8 cellular contexts compared by ENCODE assay signal in genomic region chr7:114026486-114027089, GRCh38.
DNase-seq lines count a peak whose midpoint lies in the region; ATAC-seq, FAIRE-seq and TF ChIP-seq lines count a peak whose summit lies in the region.

No MANE protein-coding gene starts in this region.

- no peak overlapping the region for H3K9ac ChIP-seq in astrocyte (ENCODE audit: low read length)

- H3K4me1 ChIP-seq in astrocyte (ENCODE audit: insufficient read depth, low read length) (no peaks in the 10 kb centered on the region), upper lobe of right lung (no peaks in the 10 kb centered on the region)

- H3K4me3 Mint-ChIP-seq in astrocyte (ENCODE audit: unreplicated experiment) = no peak overlapping the region

- H3K4me3 ChIP-seq in astrocyte (ENCODE audit: insufficient read depth, low read depth, low read length) (no peak overlapping the region), upper lobe of right lung (no peak overlapping the region)

- H3K4me1 Mint-ChIP-seq in astrocyte (ENCODE audit: low read depth, unreplicated experiment) = no peaks in the 10 kb centered on the region

- H3K27ac ChIP-seq in astrocyte (ENCODE audit: low read depth, low read length) (no peak overlapping the region), upper lobe of right lung (no peak overlapping the region)

- H3K9me3 Mint-ChIP-seq in astrocyte (ENCODE audit: unreplicated experiment) = no peaks in the 10 kb centered on the region

- intact Hi-C loops in upper lobe of right lung (cut with DNase I) = loop anchor here (10.0 kb wide), 1 partner anchor 1818 kb away; no protein-coding TSS in a partner anchor

- H3K79me2 ChIP-seq in astrocyte (ENCODE audit: insufficient read depth, low read length) = no peaks in the 10 kb centered on the region

- H3K36me3 Mint-ChIP-seq in astrocyte (ENCODE audit: low read depth, unreplicated experiment) = no peaks in the 10 kb centered on the region

- H3K27me3 ChIP-seq in astrocyte (ENCODE audit: insufficient read depth, low read length) (no peaks in the 10 kb centered on the region), upper lobe of right lung (no peaks in the 10 kb centered on the region)

- H3K36me3 ChIP-seq in astrocyte (ENCODE audit: insufficient read depth, low read length) (no peaks in the 10 kb centered on the region), upper lobe of right lung (no peaks in the 10 kb centered on the region)

- TF ChIP-seq CTCF in astrocyte (IDR thresholded peaks at IDR 0.05; ENCODE audit: insufficient read depth, low read depth, low read length) (peak; percentile 50), upper lobe of right lung (IDR thresholded peaks at IDR 0.05) (peak; percentile 74)

- no peaks in the 10 kb centered on the region for H4K20me1 ChIP-seq in astrocyte (ENCODE audit: insufficient read depth, low read length)

- H3K9me3 ChIP-seq in astrocyte (ENCODE audit: insufficient read depth, low read depth, low read length) (no peaks in the 10 kb centered on the region), upper lobe of right lung (no peaks in the 10 kb centered on the region)

- no peak overlapping the region for H2AFZ ChIP-seq in astrocyte (ENCODE audit: low read depth, low read length)

- no peak overlapping the region for H3K27ac Mint-ChIP-seq in astrocyte (ENCODE audit: unreplicated experiment)

- no peak overlapping the region for H3K4me2 ChIP-seq in astrocyte (ENCODE audit: low read length)

- peaks cover 2% of the 10 kb centered on the region for H3K27me3 Mint-ChIP-seq in astrocyte (ENCODE audit: low read depth, unreplicated experiment)

- ATAC-seq in GM19328 (IDR thresholded peaks at IDR 0.05; ENCODE audit: unreplicated experiment) = peak; percentile 54
- peak; percentile 86 for ATAC-seq in HG03378 (IDR thresholded peaks at IDR 0.05; ENCODE audit: unreplicated experiment)
- peak; percentile 56 for ATAC-seq in upper lobe of right lung

- DNase-seq in DMS 273 (lab: John Stamatoyannopoulos, UW; ENCODE audit: unreplicated experiment) (peak; percentile 94), NCI-H226 (peak; percentile 9), astrocyte (ENCODE audit: low read depth) (peak; percentile 29), upper lobe of right lung (no peak)
- no peak for DNase-seq in activated CD4-positive, alpha-beta T cell treated with anti-CD3 and anti-CD28 coated beads, Interleukin-2, amount 50 U/mL, for 4 hours

- FAIRE-seq in astrocyte (lab: Jason Lieb, UNC) (no peak), islet of Langerhans (lab: Jason Lieb, UNC) (peak; percentile 96)

Comparison
In these comparisons a context has a peak if more than half of its experiments do, and no peak if none do; other contexts are left out.
1. DNase-seq: peak in DMS 273 (single experiment), NCI-H226 (single experiment) and astrocyte (single experiment); none in upper lobe of right lung (single experiment) and activated CD4-positive, alpha-beta T cell treated with anti-CD3 and anti-CD28 coated beads, Interleukin-2, amount 50 U/mL, for 4 hours (0 of 2).
2. Peak in every context shown above with its lines, with median percentiles within 50 percentile points of each other: ATAC-seq.